ENCODE assay signal across 8 cellular contexts in genomic region chr22:29503811-29504372, GRCh38. TPM values are rescaled to one million over a fixed set of nuclear protein-coding genes. Genes with fewer than 3 reads are reported as not detected.
DNase-seq lines count a peak whose midpoint lies in the region; ATAC-seq and TF ChIP-seq lines count a peak whose summit lies in the region.

No MANE protein-coding gene starts in this region.

- H3K9ac ChIP-seq in trophoblast cell (ENCODE audit: low read length): no peak overlapping the region

- H3K9me3 ChIP-seq in A673 (ENCODE audit: low read depth, low read length, poor library complexity, severe bottlenecking) (no peaks in the 10 kb centered on the region), trophoblast cell (ENCODE audit: insufficient read depth, low read depth, low read length) (no peaks in the 10 kb centered on the region)

- H4K12ac ChIP-seq in trophoblast cell (ENCODE audit: low read depth, low read length): no peak overlapping the region

- H3K79me1 ChIP-seq in trophoblast cell (ENCODE audit: low read length): no peaks in the 10 kb centered on the region

- no peak overlapping the region for H3K23ac ChIP-seq in trophoblast cell (ENCODE audit: low read length)

- H2AFZ ChIP-seq in trophoblast cell (ENCODE audit: insufficient read depth, low read length, poor library complexity): no peak overlapping the region

- H3K27me3 ChIP-seq in A673 (replicated peaks; ENCODE audit: insufficient read depth, low read depth, low read length, poor library complexity) (no peaks in the 10 kb centered on the region), trophoblast cell (ENCODE audit: insufficient read depth, low read length) (no peaks in the 10 kb centered on the region)

- ATAC-seq in GM18519 (IDR thresholded peaks at IDR 0.05; ENCODE audit: low FRiP score, unreplicated experiment): no peak
- ATAC-seq in GM18520 (IDR thresholded peaks at IDR 0.05; ENCODE audit: unreplicated experiment): no peak

- intact Hi-C loops in A673 (cut with micrococcal nuclease; ENCODE audit: unreplicated experiment): loop anchor here (10.0 kb wide), 1 partner anchor 109 kb away; no protein-coding TSS in a partner anchor

- no CpG with 5 or more reads among the region's 7 CpGs for WGBS in trophoblast cell (ENCODE audit: extremely low coverage, insufficient coverage, insufficient read length)

- no peaks in the 10 kb centered on the region for H3K79me2 ChIP-seq in trophoblast cell (ENCODE audit: control insufficient read depth, insufficient read depth, low read length, poor library complexity)

- no peak overlapping the region for H4K91ac ChIP-seq in trophoblast cell (ENCODE audit: low read depth, low read length)

- no peak for TF ChIP-seq EP300 in Ishikawa (IDR thresholded peaks at IDR 0.05; ENCODE audit: borderline replicate concordance)

- CTCF ChIA-PET in A673 (lab: Charles Lee): interaction anchor here (1.0 kb wide), 1 partner anchor 108 kb away, joined by 3 read pairs; no protein-coding TSS in a partner anchor

- no peak overlapping the region for H3K4me3 ChIP-seq in A673 (ENCODE audit: low read depth, low read length, poor library complexity, severe bottlenecking)
- H3K4me3 ChIP-seq in astrocyte of the cerebellum (ENCODE audit: low read depth, low read length): no peak overlapping the region
- no peak overlapping the region for H3K4me3 ChIP-seq in trophoblast cell (ENCODE audit: low read depth, low read length)

- no peak overlapping the region for H3K4ac ChIP-seq in trophoblast cell (ENCODE audit: low read depth, low read length)

- no peak overlapping the region for H2BK12ac ChIP-seq in trophoblast cell (ENCODE audit: low read length)

- BruUV-seq in A673 (replicated peaks; lab: Mats Ljungman, UMichigan): no TSS peak

- no peak overlapping the region for H2BK5ac ChIP-seq in trophoblast cell (ENCODE audit: low read depth, low read length, poor library complexity)

- H3K4me2 ChIP-seq in trophoblast cell (ENCODE audit: low read length): no peak overlapping the region

- peaks cover 12% of the 10 kb centered on the region for H3K4me1 ChIP-seq in A673 (ENCODE audit: insufficient read depth, low read length, poor library complexity, severe bottlenecking)
- H3K4me1 ChIP-seq in trophoblast cell (ENCODE audit: control insufficient read depth in 1 of 2, insufficient read depth in 2 of 2, low read length in 2 of 2): no peaks in the 10 kb centered on the region

- no peak overlapping the region for H4K8ac ChIP-seq in trophoblast cell (ENCODE audit: low read depth, low read length)

- H3K27ac ChIP-seq in A673 (ENCODE audit: low read depth, low read length, poor library complexity, severe bottlenecking) (peak overlapping the region; percentile 80), trophoblast cell (ENCODE audit: low read depth, low read length) (no peak overlapping the region)

- TF ChIP-seq CTCF in A673 (conservative IDR thresholded peaks at IDR 0.05; ENCODE audit: low read depth, low read length): no peak
- TF ChIP-seq CTCF in astrocyte of the cerebellum (IDR thresholded peaks at IDR 0.05; ENCODE audit: low read depth, low read length, missing control alignments): no peak

- no peak overlapping the region for H3K14ac ChIP-seq in trophoblast cell (ENCODE audit: low read length)

- no peak overlapping the region for H2AK5ac ChIP-seq in trophoblast cell (ENCODE audit: low read length)

- no peak overlapping the region for H3K18ac ChIP-seq in trophoblast cell (ENCODE audit: low read length)

- DNase-seq in A673 (ENCODE audit: low spot score) (peak; percentile 84), astrocyte of the cerebellum (ENCODE audit: low read depth) (peak; percentile 19), inferior parietal cortex (ENCODE audit: extremely low spot score) (peak; percentile 49), trophoblast cell (no peak)
- DNase-seq in activated CD4-positive, alpha-beta T cell treated with anti-CD3 and anti-CD28 coated beads for 48 hours: no peak

- H3K36me3 ChIP-seq in A673 (ENCODE audit: insufficient read depth, low read length, poor library complexity, severe bottlenecking) (peaks cover 25% of the 10 kb centered on the region), trophoblast cell (ENCODE audit: control insufficient read depth in 1 of 2, insufficient read depth in 2 of 2, low read length in 2 of 2) (peaks cover 19 to 24% of the 10 kb centered on the region in 2 experiments)

- in situ Hi-C loops in astrocyte of the cerebellum (cut with HindIII; ENCODE audit: low sequenced_read_pairs): no loop called here

- no peak overlapping the region for H2BK120ac ChIP-seq in trophoblast cell (ENCODE audit: insufficient read depth, low read length, poor library complexity)

- POLR2A ChIA-PET in A673 (lab: Charles Lee; ENCODE audit: low non-redundant PET): no interaction called here

- TF ChIP-seq RAD21 in Ishikawa (IDR thresholded peaks at IDR 0.05; ENCODE audit: low read depth): no peak

TF ChIP-seq in Ishikawa, 13 proteins besides CTCF, POLR2A, EP300 and RAD21:
- TF ChIP-seq ZBTB7A (IDR thresholded peaks at IDR 0.05; ENCODE audit: low read depth) (no peak), NFIC (IDR thresholded peaks at IDR 0.05) (0 out of 2 replicates have a peak, but pooled peaks have one; percentile 13)

RNA-seq across cellular contexts. Expression of gene NEFH, which starts 23.9 kb away (rescaled TPM):
- total RNA-seq in A673 (2021): 21.4 and 22.0 TPM in 2 replicates
- 0.54 and 0.67 TPM in 2 replicates for polyA plus RNA-seq in trophoblast cell (2013)

RNA-seq across cellular contexts. Expression of gene THOC5, which starts 49.7 kb away (rescaled TPM):
- 101 and 113 TPM in 2 replicates for total RNA-seq in A673 (2021)
- polyA plus RNA-seq in trophoblast cell (2013): 20.4 and 21.2 TPM in 2 replicates

Comparison
In these comparisons a context has a peak if more than half of its experiments do, and no peak if none do; other contexts are left out.
1. DNase-seq: peak in A673 (single experiment), astrocyte of the cerebellum (single experiment) and inferior parietal cortex (single experiment); none in trophoblast cell (0 of 2) and activated CD4-positive, alpha-beta T cell treated with anti-CD3 and anti-CD28 coated beads for 48 hours (single experiment).